Comparison of ENCODE assay signal across 19 cellular contexts in the genomic region with DNA sequence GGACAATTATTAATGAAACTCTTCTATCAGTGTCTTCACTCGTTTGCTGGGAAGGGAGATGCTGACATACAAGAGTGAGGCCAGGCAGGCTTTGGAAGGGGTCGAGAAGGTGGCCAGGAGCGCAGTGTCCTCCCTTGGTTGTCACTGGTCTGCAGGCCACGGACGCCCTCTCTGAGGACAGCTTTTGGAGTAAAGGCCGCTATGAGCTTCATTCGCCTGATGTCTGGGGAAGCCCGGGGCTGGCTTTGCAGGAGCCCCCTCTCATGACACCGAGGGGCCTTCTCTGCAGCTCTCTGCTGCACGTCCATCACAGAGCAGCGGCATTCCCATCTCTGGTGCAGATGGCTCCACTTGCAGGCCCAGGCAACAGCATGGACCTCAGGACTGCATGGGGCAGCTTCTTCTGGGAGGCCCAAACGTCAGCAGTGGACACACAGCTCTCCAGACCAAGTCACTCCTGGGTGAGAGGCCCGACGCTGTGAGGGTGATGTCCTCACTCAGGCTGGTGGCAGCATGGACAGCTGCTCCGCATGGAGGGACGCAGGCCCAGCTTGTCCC.
DNase-seq lines count a peak whose midpoint lies in the region; ATAC-seq and TF ChIP-seq lines count a peak whose summit lies in the region.
"Had no signal": no experiment of that assay in that cellular context is flagged by ENCODE, and none has a peak within 500 bp of the region (broad histone marks: within the 10 kb centered on the region; RNA-seq: fewer than 3 reads in every experiment).

No MANE protein-coding gene starts in this region.

- H3K36me3 ChIP-seq in endodermal cell (ENCODE audit: control insufficient read depth, insufficient read depth, low read length) (no peaks in the 10 kb centered on the region), aorta (ENCODE audit: control insufficient read depth in 1 of 2, insufficient read depth in 2 of 2, low read length in 1 of 2) (no peaks in the 10 kb centered on the region), GM23248 (ENCODE audit: low read depth) (no peaks in the 10 kb centered on the region)
- H3K36me3 ChIP-seq: BLaER1, HAP-1 had no signal

- H3K27me3 Mint-ChIP-seq in endodermal cell (ENCODE audit: insufficient read depth) = peaks cover 60% of the 10 kb centered on the region
- peaks cover 19% of the 10 kb centered on the region for H3K27me3 Mint-ChIP-seq in progenitor cell of endocrine pancreas

- intact Hi-C loops in aorta (cut with DNase I) = no loop called here

- H3K4me3 ChIP-seq in endodermal cell (ENCODE audit: low read length) (no peak overlapping the region), aorta (ENCODE audit: low read length in 2 of 2) (no peak overlapping the region), GM23248 (no peak overlapping the region)
- H3K4me3 ChIP-seq: A549, BLaER1, HAP-1 had no signal

- no peaks in the 10 kb centered on the region for H3K9me2 ChIP-seq in GM23248 (ENCODE audit: insufficient read depth)

- ATAC-seq in aorta (ENCODE audit: low FRiP score) (peak; percentile 19), GM21526 (IDR thresholded peaks at IDR 0.05; ENCODE audit: low FRiP score, unreplicated experiment) (no peak)
- ATAC-seq: A549, HepG2 had no signal

- in situ Hi-C loops in GM23248 (cut with MboI) = no loop called here

- TF ChIP-seq CTCF in endodermal cell (conservative IDR thresholded peaks at IDR 0.05) = no peak
- TF ChIP-seq CTCF in progenitor cell of endocrine pancreas (IDR thresholded peaks at IDR 0.05; ENCODE audit: unreplicated experiment) = no peak

- H3K4me3 Mint-ChIP-seq in endodermal cell (no peak overlapping the region), progenitor cell of endocrine pancreas (ENCODE audit: low read depth) (no peak overlapping the region)
- H3K4me3 Mint-ChIP-seq: CD14-positive monocyte; CD4-positive, alpha-beta memory T cell had no signal

- H3K9me3 ChIP-seq in endodermal cell (ENCODE audit: control insufficient read depth, low read length) (peaks cover 7% of the 10 kb centered on the region), aorta (ENCODE audit: control insufficient read depth, low read length) (no peaks in the 10 kb centered on the region), GM23248 (ENCODE audit: low read depth) (no peaks in the 10 kb centered on the region)
- H3K9me3 ChIP-seq: HAP-1 had no signal

- no peak overlapping the region for H3K4me2 ChIP-seq in GM23248 (ENCODE audit: unreplicated experiment)
- H3K4me2 ChIP-seq: A549, BLaER1 had no signal

- H3K4me1 Mint-ChIP-seq in endodermal cell (peaks cover 17% of the 10 kb centered on the region), progenitor cell of endocrine pancreas (ENCODE audit: low read depth) (peaks cover 2% of the 10 kb centered on the region)

- no peaks in the 10 kb centered on the region for H4K20me1 ChIP-seq in GM23248 (ENCODE audit: insufficient read depth)
- H4K20me1 ChIP-seq: BLaER1 had no signal

- peaks cover 42% of the 10 kb centered on the region for H3K27me3 ChIP-seq in endodermal cell (ENCODE audit: control insufficient read depth, insufficient read depth, low read length, poor library complexity, severe bottlenecking)
- no peaks in the 10 kb centered on the region for H3K27me3 ChIP-seq in aorta (ENCODE audit: control insufficient read depth in 1 of 2, insufficient read depth in 2 of 2, low read length in 1 of 2)
- H3K27me3 ChIP-seq in GM23248 (replicated peaks; ENCODE audit: insufficient read depth) = no peaks in the 10 kb centered on the region
- H3K27me3 ChIP-seq: BLaER1 had no signal

- H3K9ac ChIP-seq in endodermal cell (ENCODE audit: extremely low read depth, low read length, poor library complexity, severe bottlenecking) = no peak overlapping the region
- no peak overlapping the region for H3K9ac ChIP-seq in GM23248
- H3K9ac ChIP-seq: BLaER1 had no signal

- H3K27ac ChIP-seq in endodermal cell (ENCODE audit: low read depth, low read length) (no peak overlapping the region), aorta (ENCODE audit: low read depth in 1 of 2, low read length in 2 of 2) (no peak overlapping the region), GM23248 (no peak overlapping the region)
- H3K27ac ChIP-seq: 22Rv1, A549, BLaER1 had no signal

- H2AFZ ChIP-seq in GM23248 = no peak overlapping the region

- no peak overlapping the region for H3K27ac Mint-ChIP-seq in endodermal cell
- H3K27ac Mint-ChIP-seq in progenitor cell of endocrine pancreas = peak overlapping the region; percentile 35
- H3K27ac Mint-ChIP-seq: CD14-positive monocyte; CD4-positive, alpha-beta memory T cell had no signal

- H3K4me1 ChIP-seq in endodermal cell (ENCODE audit: control insufficient read depth, insufficient read depth, low read length) (peaks cover 4% of the 10 kb centered on the region), aorta (ENCODE audit: control insufficient read depth in 1 of 2, insufficient read depth in 2 of 2, low read length in 2 of 2) (no peaks in the 10 kb centered on the region), GM23248 (ENCODE audit: insufficient read depth) (no peaks in the 10 kb centered on the region)
- H3K4me1 ChIP-seq: A549, HAP-1 had no signal

- H3K79me2 ChIP-seq in GM23248 (ENCODE audit: insufficient read depth) = no peaks in the 10 kb centered on the region

- DNase-seq in activated effector memory CD4-positive, alpha-beta T cell treated with anti-CD3 and anti-CD28 coated beads, Interleukin-2, amount 50 U/mL, for 16 hours = peak; percentile 43
- DNase-seq in activated effector memory CD4-positive, alpha-beta T cell treated with Interleukin-2 at 50 U/mL for 16 hours = no peak
- peak; percentile 24 for DNase-seq in endodermal cell
- no peak for DNase-seq in progenitor cell of endocrine pancreas (ENCODE audit: low spot score, unreplicated experiment)
- peak in 1 of 2 donors; percentile 59 for DNase-seq in aorta
- DNase-seq in GM23248 = no peak
- no peak for DNase-seq in AML-193 (lab: John Stamatoyannopoulos, UW)
- DNase-seq: CD4-positive, alpha-beta memory T cell; DMS153; DMS79; GDM1; GOT3 had no signal

- H3K9me3 Mint-ChIP-seq in endodermal cell (peaks cover 5% of the 10 kb centered on the region), progenitor cell of endocrine pancreas (ENCODE audit: low read depth) (peaks cover 7% of the 10 kb centered on the region)

- no peaks in the 10 kb centered on the region for H3F3A ChIP-seq in GM23248 (ENCODE audit: insufficient read depth)

- WGBS in endodermal cell (ENCODE audit: insufficient coverage in 1 of 2, insufficient read length in 1 of 2), 2 experiments = 89 to 93% methylated on average over 10 to 16 of the region's 16 CpGs
- WGBS in aorta, 2 donors = 70 to 71% methylated on average over 16 of the region's 16 CpGs
- 36 to 42% methylated on average over 16 of the region's 16 CpGs for WGBS in GM23248 (ENCODE audit: low coverage in 1 of 2, low lambda C conversion rate in 2 of 2, missing lambda C conversion rate in 2 of 2), 2 experiments

- H3K36me3 Mint-ChIP-seq in endodermal cell (ENCODE audit: low read depth) (no peaks in the 10 kb centered on the region), progenitor cell of endocrine pancreas (ENCODE audit: insufficient read depth) (no peaks in the 10 kb centered on the region)
- H3K36me3 Mint-ChIP-seq: CD14-positive monocyte; CD4-positive, alpha-beta memory T cell had no signal

Comparison
In these comparisons a context has a peak if more than half of its experiments do, and no peak if none do; other contexts are left out.
1. DNase-seq: peak in activated effector memory CD4-positive, alpha-beta T cell treated with anti-CD3 and anti-CD28 coated beads, Interleukin-2, amount 50 U/mL, for 16 hours (single experiment) and endodermal cell (single experiment); none in activated effector memory CD4-positive, alpha-beta T cell treated with Interleukin-2 at 50 U/mL for 16 hours (single experiment), progenitor cell of endocrine pancreas (single experiment), GM23248 (single experiment) and AML-193 (0 of 2).